16 cellular contexts compared by ENCODE assay signal in genomic region chr2:223026357-223027110, GRCh38. TPM values are rescaled to one million over a fixed set of nuclear protein-coding genes. Genes with fewer than 3 reads are reported as not detected.
A peak's percentile ranks its signal among the peaks of the same experiment; 100 is the strongest.
DNase-seq lines count a peak whose midpoint lies in the region; ATAC-seq, FAIRE-seq and TF ChIP-seq lines count a peak whose summit lies in the region.
"Had no signal": no experiment of that assay in that cellular context is flagged by ENCODE, and none has a peak within 500 bp of the region (broad histone marks: within the 10 kb centered on the region; RNA-seq: fewer than 3 reads in every experiment).

No MANE protein-coding gene starts in this region.

- H2AFZ ChIP-seq in HepG2 (ENCODE audit: low read length), result no peak overlapping the region

- no peak overlapping the region for H3K4me2 ChIP-seq in HepG2 (ENCODE audit: low read depth, low read length)
- H3K4me2 ChIP-seq: KMS-11 had no signal

- in situ Hi-C loops in HepG2 (cut with HindIII; ENCODE audit: extremely low pct_ligation_motif_present, low pct_unique_long_range_greater_than_20kb), result no loop called here

- TF ChIP-seq RAD21 in HepG2 (CRISPR knock-in tag; IDR thresholded peaks at IDR 0.05), result no peak

- H3K27me3 Mint-ChIP-seq in endodermal cell (ENCODE audit: insufficient read depth), result no peaks in the 10 kb centered on the region
- H3K27me3 Mint-ChIP-seq: activated CD4-positive, alpha-beta T cell treated with anti-CD3 and anti-CD28 coated beads, Interleukin-2, amount 10 ng/mL, durations not matched to agents 24 days and 14 days had no signal

- no TSS peak for BruUV-seq in HepG2 (replicated peaks; lab: Mats Ljungman, UMichigan)

- H3K36me3 ChIP-seq in HepG2 (replicated peaks in 1 of 2; ENCODE audit: control insufficient read depth in 1 of 2, insufficient read depth in 2 of 2, low read length in 2 of 2) (no peaks in the 10 kb centered on the region), right lobe of liver (no peaks in the 10 kb centered on the region), endodermal cell (ENCODE audit: control insufficient read depth, insufficient read depth, low read length) (no peaks in the 10 kb centered on the region)
- H3K36me3 ChIP-seq: uterus had no signal

- peak overlapping the region; percentile 62 for H3K27ac Mint-ChIP-seq in endodermal cell
- H3K27ac Mint-ChIP-seq: activated CD4-positive, alpha-beta T cell treated with anti-CD3 and anti-CD28 coated beads, Interleukin-2, amount 10 ng/mL, durations not matched to agents 24 days and 14 days; activated T-helper 2 cell treated with anti-CD3 and anti-CD28 coated beads, Interferon-gamma antibody, Interleukin-2, Interleukin-4, amounts not matched to agents 10 μg/mL and 5 μg/mL and 100 μg/mL, durations not matched to agents 14 hours and 24 hours and 36 hours had no signal

- no peak overlapping the region for H3K4me3 Mint-ChIP-seq in endodermal cell
- H3K4me3 Mint-ChIP-seq: activated CD4-positive, alpha-beta T cell treated with anti-CD3 and anti-CD28 coated beads, Interleukin-2, amount 10 ng/mL, durations not matched to agents 24 days and 14 days; central memory CD8-positive, alpha-beta T cell had no signal

- no peaks in the 10 kb centered on the region for H3K9me3 ChIP-seq in HepG2 (ENCODE audit: low read length)
- H3K9me3 ChIP-seq in right lobe of liver, result no peaks in the 10 kb centered on the region
- H3K9me3 ChIP-seq in endodermal cell (ENCODE audit: control insufficient read depth, low read length), result no peaks in the 10 kb centered on the region
- H3K9me3 ChIP-seq: uterus had no signal

- TF ChIP-seq EP300 in HepG2 (IDR thresholded peaks at IDR 0.05; ENCODE audit: low read depth in 2 of 2, low read length in 2 of 2), result no peak
- TF ChIP-seq EP300 in HepG2 (CRISPR knock-in tag; IDR thresholded peaks at IDR 0.05; ENCODE audit: borderline replicate concordance), result no peak

- 12% methylated on average over 5 of the region's 5 CpGs for WGBS in HepG2 (ENCODE audit: low lambda C conversion rate)
- 35% methylated on average over 5 of the region's 5 CpGs for whole genome bisulfite sequencing in right lobe of liver (ENCODE audit: insufficient coverage, low coverage, low lambda C conversion rate, missing lambda C conversion rate)
- WGBS in endodermal cell (ENCODE audit: insufficient coverage in 1 of 2, insufficient read length in 1 of 2), 2 experiments, result 75 to 85% methylated on average over 3 to 5 of the region's 5 CpGs

- POLR2A ChIA-PET in HepG2 (lab: Yijun Ruan, JAX), result no interaction called here
- POLR2A ChIA-PET in GM10248 (lab: Yijun Ruan, JAX), result no interaction called here

- TF ChIP-seq CTCF in HepG2 (CRISPR knock-in tag; IDR thresholded peaks at IDR 0.05) (no peak), right lobe of liver (IDR thresholded peaks at IDR 0.05) (no peak), endodermal cell (conservative IDR thresholded peaks at IDR 0.05) (no peak), GM10248 (IDR thresholded peaks at IDR 0.05; ENCODE audit: control extremely low read depth, extremely low read depth, low read depth, missing control alignments) (no peak)

- peaks cover 7% of the 10 kb centered on the region for H3K9me3 Mint-ChIP-seq in endodermal cell
- H3K9me3 Mint-ChIP-seq: activated CD4-positive, alpha-beta T cell treated with anti-CD3 and anti-CD28 coated beads, Interleukin-2, amount 10 ng/mL, durations not matched to agents 24 days and 14 days; activated T-helper 2 cell treated with anti-CD3 and anti-CD28 coated beads, Interferon-gamma antibody, Interleukin-2, Interleukin-4, amounts not matched to agents 10 μg/mL and 5 μg/mL and 100 μg/mL, durations not matched to agents 14 hours and 24 hours and 36 hours; central memory CD8-positive, alpha-beta T cell had no signal

- ATAC-seq in HepG2, result no peak
- ATAC-seq in right lobe of liver, result no peak

- no peak overlapping the region for H3K9ac ChIP-seq in HepG2 (ENCODE audit: insufficient read depth, low read depth, low read length)
- no peak overlapping the region for H3K9ac ChIP-seq in endodermal cell (ENCODE audit: extremely low read depth, low read length, poor library complexity, severe bottlenecking)
- H3K9ac ChIP-seq: KMS-11 had no signal

- DNase-seq in HepG2 (ENCODE audit: low spot score) (no peak), right lobe of liver (no peak), NCI-H748 (lab: John Stamatoyannopoulos, UW; ENCODE audit: unreplicated experiment) (peak; percentile 98), endodermal cell (no peak), urothelium cell line (ENCODE audit: low spot score) (peak; percentile 11), SW 1271 (lab: John Stamatoyannopoulos, UW) (no peak), GM10248 (ENCODE audit: extremely low spot score) (no peak), NCI-H1694 treated with DMSO at 0.1 percent for 48 hours (lab: John Stamatoyannopoulos, UW) (no peak)
- DNase-seq: activated CD4-positive, alpha-beta T cell treated with anti-CD3 and anti-CD28 coated beads, Interleukin-2, amount 10 ng/mL, durations not matched to agents 24 days and 14 days; NCI-H82; uterus had no signal

- H3K79me2 ChIP-seq in HepG2 (ENCODE audit: insufficient read depth, low read length), result no peaks in the 10 kb centered on the region

- H3K4me1 ChIP-seq in HepG2 (ENCODE audit: insufficient read depth, low read length) (peaks cover 8% of the 10 kb centered on the region; the same call in 1 of the 2 replicates), right lobe of liver (no peaks in the 10 kb centered on the region), endodermal cell (ENCODE audit: control insufficient read depth, insufficient read depth, low read length) (no peaks in the 10 kb centered on the region)
- H3K4me1 ChIP-seq: uterus had no signal

- intact Hi-C loops in HepG2 (cut with micrococcal nuclease; ENCODE audit: unreplicated experiment), result no loop called here
- intact Hi-C loops in right lobe of liver (cut with DNase I), result no loop called here

- H3K27ac ChIP-seq in HepG2 (ENCODE audit: extremely low read length, insufficient read depth, low read length), result no peak overlapping the region
- H3K27ac ChIP-seq in right lobe of liver, result no peak overlapping the region
- no peak overlapping the region for H3K27ac ChIP-seq in endodermal cell (ENCODE audit: low read depth, low read length)
- H3K27ac ChIP-seq: KMS-11, uterus had no signal

- no peaks in the 10 kb centered on the region for H4K20me1 ChIP-seq in HepG2 (ENCODE audit: insufficient read depth, low read length)

- no peaks in the 10 kb centered on the region for H3K27me3 ChIP-seq in HepG2 (ENCODE audit: control insufficient read depth in 1 of 2, insufficient read depth in 2 of 2, low read length in 2 of 2)
- H3K27me3 ChIP-seq in right lobe of liver, result no peaks in the 10 kb centered on the region
- H3K27me3 ChIP-seq in endodermal cell (ENCODE audit: control insufficient read depth, insufficient read depth, low read length, poor library complexity, severe bottlenecking), result no peaks in the 10 kb centered on the region
- H3K27me3 ChIP-seq: uterus had no signal

- TF ChIP-seq POLR2A in HepG2 (IDR thresholded peaks at IDR 0.05; ENCODE audit: insufficient read depth in 1 of 2, low read depth in 2 of 2, low read length in 2 of 2) (no peak), right lobe of liver (IDR thresholded peaks at IDR 0.05) (no peak)

- CTCF ChIA-PET in HepG2 (lab: Yijun Ruan, JAX; ENCODE audit: low intra/inter-chr PET ratio, low total read pairs) (no interaction called here), GM10248 (lab: Yijun Ruan, JAX) (no interaction called here)

- H3K4me3 ChIP-seq in HepG2 (replicated peaks in 1 of 3; ENCODE audit: insufficient read depth in 1 of 3, low read depth in 2 of 3, low read length in 3 of 3), result no peak overlapping the region
- no peak overlapping the region for H3K4me3 ChIP-seq in right lobe of liver
- H3K4me3 ChIP-seq in endodermal cell (ENCODE audit: low read length), result peak overlapping the region; percentile 36
- H3K4me3 ChIP-seq: uterus had no signal

- peaks cover 10% of the 10 kb centered on the region for H3K4me1 Mint-ChIP-seq in endodermal cell
- H3K4me1 Mint-ChIP-seq: activated CD4-positive, alpha-beta T cell treated with anti-CD3 and anti-CD28 coated beads, Interleukin-2, amount 10 ng/mL, durations not matched to agents 24 days and 14 days; central memory CD8-positive, alpha-beta T cell had no signal

- no peak for FAIRE-seq in HepG2 (lab: Jason Lieb, UNC)
- no peak for FAIRE-seq in urothelium cell line (lab: Jason Lieb, UNC)
- FAIRE-seq: GM18507 had no signal

- peaks cover 2% of the 10 kb centered on the region for H3K36me3 Mint-ChIP-seq in endodermal cell (ENCODE audit: low read depth)

TF ChIP-seq in HepG2, 621 proteins besides CTCF, POLR2A, EP300 and RAD21 (continues in another document):
- peak; percentile 59 to 77 for TF ChIP-seq MAFK (conservative IDR thresholded peaks at IDR 0.05 in 1 of 2, IDR thresholded peaks at IDR 0.05 in 1 of 2; ENCODE audit: low read length in 2 of 2)
- TF ChIP-seq FOXA1 (IDR thresholded peaks at IDR 0.05), result no peak; the same call in 1 of the 2 replicates
- TF ChIP-seq FOXA1 (CRISPR knock-in tag; IDR thresholded peaks at IDR 0.05), result 0 out of 2 replicates have a peak, but pooled peaks have one; percentile 52

RNA-seq across cellular contexts. Expression of gene KCNE4, which starts 25.5 kb away (rescaled TPM):
- total RNA-seq in HepG2 (2016; rRNA removed; fragmentation: Illumina TruSeq; extraction: Trizol), result not detected in 2 replicates
- not detected in 2 replicates for total RNA-seq in HepG2 (2016; cell fraction: cytosol; rRNA removed; fragmentation: Illumina TruSeq; extraction: Trizol; ENCODE audit: low read depth)
- not detected in 2 replicates for total RNA-seq in HepG2 (2016; cell fraction: insoluble cytoplasmic fraction; rRNA removed; fragmentation: Illumina TruSeq; extraction: Trizol)
- total RNA-seq in HepG2 (2016; cell fraction: membrane; rRNA removed; fragmentation: Illumina TruSeq; extraction: Trizol), result 0.15 TPM in 1 of 2 replicates, not detected in the other
- not detected in 2 replicates for total RNA-seq in HepG2 (2016; cell fraction: nucleus; rRNA removed; fragmentation: Illumina TruSeq; extraction: Trizol)
- not detected in 2 replicates for polyA plus RNA-seq in HepG2 (2011; rRNA removed)
- 0.01 TPM in 1 of 2 replicates, not detected in the other for polyA plus RNA-seq in HepG2 (2011; cell fraction: cytosol; rRNA removed)
- polyA plus RNA-seq in HepG2 (2011; cell fraction: nucleus; rRNA removed), result not detected in 2 replicates
- not detected in 2 replicates for polyA plus RNA-seq in HepG2 (2012)
- not detected in 2 replicates for polyA plus RNA-seq in HepG2 (2016; cell fraction: cytosol; fragmentation: Illumina TruSeq; extraction: Trizol; ENCODE audit: low read depth)
- polyA plus RNA-seq in HepG2 (2016; cell fraction: insoluble cytoplasmic fraction; fragmentation: Illumina TruSeq; extraction: Trizol; ENCODE audit: low read depth), result not detected in 2 replicates
- polyA plus RNA-seq in HepG2 (2016; cell fraction: membrane; fragmentation: Illumina TruSeq; extraction: Trizol; ENCODE audit: low read depth), result not detected in 2 replicates
- polyA plus RNA-seq in HepG2 (2016; cell fraction: nucleus; fragmentation: Illumina TruSeq; extraction: Trizol; ENCODE audit: insufficient read depth, low read depth), result not detected in 2 replicates
- polyA minus RNA-seq in HepG2 (2011; rRNA and poly(A)+ RNA removed; ENCODE audit: low replicate concordance), result not detected in 2 replicates
- not detected in 2 replicates for polyA minus RNA-seq in HepG2 (2011; cell fraction: cytosol; rRNA and poly(A)+ RNA removed)
- not detected in 2 replicates for polyA minus RNA-seq in HepG2 (2011; cell fraction: nucleus; rRNA and poly(A)+ RNA removed)
- 1 to 10 TPM in 4 of 6 experiments, under 1 TPM in 2; 0.17 to 1.2 (median 1.1) TPM for total RNA-seq in right lobe of liver
- under 1 TPM in 1 of 2 donors, not detected in 1; 0.22 TPM for total RNA-seq in endodermal cell
- polyA plus RNA-seq in endodermal cell (2013, experiment 1 of 2), result 0.18 TPM
- polyA plus RNA-seq in endodermal cell (2013, experiment 2 of 2), result 0.25 TPM
- total RNA-seq: activated CD4-positive, alpha-beta T cell treated with anti-CD3 and anti-CD28 coated beads, Interleukin-2, amount 10 ng/mL, durations not matched to agents 24 days and 14 days; activated T-helper 2 cell treated with anti-CD3 and anti-CD28 coated beads, Interferon-gamma antibody, Interleukin-2, Interleukin-4, amounts not matched to agents 10 μg/mL and 5 μg/mL and 100 μg/mL, durations not matched to agents 14 hours and 24 hours and 36 hours had no signal
- polyA plus RNA-seq: neural cell had no signal

Comparison
In these comparisons a context has a peak if more than half of its experiments do, and no peak if none do; other contexts are left out.
1. DNase-seq: peak in NCI-H748 (single experiment) and urothelium cell line (single experiment); none in HepG2 (single experiment), right lobe of liver (0 of 3), endodermal cell (single experiment), SW 1271 (0 of 2), GM10248 (single experiment) and NCI-H1694 treated with DMSO at 0.1 percent for 48 hours (single experiment).